In the genomic region with DNA sequence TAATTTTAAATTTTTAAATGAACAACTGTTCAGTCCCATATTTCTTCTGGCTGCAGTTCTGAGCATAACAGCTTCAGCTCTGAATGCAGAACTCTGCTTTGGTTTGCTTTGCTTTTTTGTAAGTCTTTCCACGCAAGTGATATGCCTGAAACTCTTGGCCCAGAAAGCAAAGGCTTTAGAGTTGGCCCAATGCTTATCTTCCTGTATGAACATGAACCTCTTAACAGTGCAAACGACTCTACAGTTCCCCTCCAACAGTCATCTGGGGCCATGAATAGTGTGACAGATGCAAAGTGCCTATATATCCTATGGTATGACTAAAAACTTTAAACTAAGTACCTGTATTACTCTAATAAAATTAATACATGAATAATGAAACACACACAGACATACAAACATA, we compare ENCODE assay signal across 6 cellular contexts. TPM values are rescaled to one million over a fixed set of nuclear protein-coding genes. Genes with fewer than 3 reads are reported as not detected.
"Had no signal": no experiment of that assay in that cellular context is flagged by ENCODE, and none has a peak within 500 bp of the region (broad histone marks: within the 10 kb centered on the region; RNA-seq: fewer than 3 reads in every experiment).

No MANE protein-coding gene starts in this region.

- ATAC-seq: HepG2, K562 had no signal

- H3K4me3 Mint-ChIP-seq: IgD-negative memory B cell had no signal

- DNase-seq: IMR-90 had no signal

- H3K36me3 Mint-ChIP-seq: IgD-negative memory B cell had no signal

- H3K27me3 Mint-ChIP-seq: IgD-negative memory B cell had no signal

- H3K27ac ChIP-seq: HL-60 had no signal

- H3K27ac Mint-ChIP-seq: IgD-negative memory B cell had no signal

- H3K4me3 ChIP-seq: K562 had no signal

RNA-seq across cellular contexts. Expression of a gene that starts 59.6 kb away (rescaled TPM):
- total RNA-seq: HT-29 had no signal
